In genomic region chr9:32384002-32384363, GRCh38 we compare ENCODE assay signal across 8 cellular contexts. TPM values are rescaled to one million over a fixed set of nuclear protein-coding genes. Genes with fewer than 3 reads are reported as not detected.
DNase-seq lines count a peak whose midpoint lies in the region; ATAC-seq, FAIRE-seq and TF ChIP-seq lines count a peak whose summit lies in the region.

No MANE protein-coding gene starts in this region.

- peak overlapping the region; percentile 39 for H3K18ac ChIP-seq in mesendoderm (ENCODE audit: low read length)

- H3K4ac ChIP-seq in mesendoderm (ENCODE audit: low read depth, low read length): no peak overlapping the region

- POLR2A ChIA-PET in K562 (lab: Yijun Ruan, JAX): interaction anchor here (0.6 to 1.7 kb wide), 3 partner anchors 106 to 196 kb away, joined by 3 to 7 read pairs (median 5); no protein-coding TSS in a partner anchor

- 2% methylated on average over 10 of the region's 13 CpGs for WGBS in K562 (ENCODE audit: insufficient coverage, low coverage, missing lambda C conversion rate)
- no CpG with 5 or more reads among the region's 13 CpGs for WGBS in mesendoderm (ENCODE audit: extremely low coverage, insufficient coverage, low lambda C conversion rate)

- H2BK5ac ChIP-seq in mesendoderm (ENCODE audit: low read length): no peak overlapping the region

- no peaks in the 10 kb centered on the region for H4K20me1 ChIP-seq in K562 (replicated peaks; ENCODE audit: control insufficient read depth, insufficient read depth, low read length)

- H3K9me3 ChIP-seq in cardiac muscle cell (ENCODE audit: low read depth) (no peaks in the 10 kb centered on the region), K562 (replicated peaks; ENCODE audit: control insufficient read depth, insufficient read depth, low read depth, low read length) (no peaks in the 10 kb centered on the region)

- FAIRE-seq in K562 (lab: Jason Lieb, UNC): no peak
- FAIRE-seq in RCC 7860 (lab: Jason Lieb, UNC): no peak

- no peak for TF ChIP-seq CTCF in cardiac muscle cell (IDR thresholded peaks at IDR 0.05; ENCODE audit: low read depth, low read length)
- no peak for TF ChIP-seq CTCF in K562 (IDR thresholded peaks at IDR 0.05 in 2 of 3, conservative IDR thresholded peaks at IDR 0.05 in 1 of 3; ENCODE audit: insufficient read depth in 2 of 3, low read depth in 1 of 3, low read length in 3 of 3)

- peak overlapping the region; percentile 83 for H3K56ac ChIP-seq in mesendoderm (ENCODE audit: low read length)

- ATAC-seq in K562: no peak
- ATAC-seq in GM19395 (IDR thresholded peaks at IDR 0.05; ENCODE audit: unreplicated experiment): no peak
- no peak for ATAC-seq in HG02763 (IDR thresholded peaks at IDR 0.05; ENCODE audit: unreplicated experiment)

- H3K4me3 ChIP-seq in cardiac muscle cell (peak overlapping the region; percentile 76), K562 (peak overlapping the region; percentile 84), mesendoderm (ENCODE audit: low read length) (peak overlapping the region; percentile 39)

- no peak overlapping the region for H4K8ac ChIP-seq in mesendoderm (ENCODE audit: low read depth, low read length)

- no peak overlapping the region for H4K5ac ChIP-seq in mesendoderm (ENCODE audit: low read length)

- TF ChIP-seq EP300 in K562 (IDR thresholded peaks at IDR 0.05; ENCODE audit: low read length): no peak

- H3K79me2 ChIP-seq in K562 (ENCODE audit: control insufficient read depth, insufficient read depth, low read length) (peaks cover 19% of the 10 kb centered on the region; the same call in 2 of the 3 replicates), mesendoderm (ENCODE audit: control insufficient read depth, insufficient read depth, low read length) (peaks cover 4% of the 10 kb centered on the region)

- H3K36me3 ChIP-seq in cardiac muscle cell: no peaks in the 10 kb centered on the region
- H3K36me3 ChIP-seq in K562 (ENCODE audit: control insufficient read depth, insufficient read depth, low read length): peaks cover 2% of the 10 kb centered on the region; the same call in 1 of the 3 replicates
- no peaks in the 10 kb centered on the region for H3K36me3 ChIP-seq in mesendoderm (ENCODE audit: control insufficient read depth, insufficient read depth, low read length)

- intact Hi-C loops in cardiac septum (cut with DNase I) (loop anchor here (5.0 to 10.0 kb wide), 4 partner anchors 81 to 641 kb away; partner anchors contain the start of genes DNAJA1, NDUFB6 and RIGI), K562 (cut with micrococcal nuclease) (loop anchor here (2.0 kb wide), 1 partner anchor 47 kb away; no protein-coding TSS in a partner anchor)

- H3K27me3 ChIP-seq in cardiac muscle cell (peaks cover 39% of the 10 kb centered on the region), K562 (ENCODE audit: control insufficient read depth in 2 of 2, insufficient read depth in 2 of 2, low read length in 2 of 2) (no peaks in the 10 kb centered on the region), mesendoderm (ENCODE audit: insufficient read depth, low read length, poor library complexity) (no peaks in the 10 kb centered on the region)

- no peak overlapping the region for H3K27ac ChIP-seq in cardiac muscle cell
- H3K27ac ChIP-seq in K562 (ENCODE audit: extremely low read depth, low read depth, low read length): no peak overlapping the region
- no peak overlapping the region for H3K27ac ChIP-seq in mesendoderm (ENCODE audit: low read depth, low read length)

- peaks cover 5% of the 10 kb centered on the region for H3K79me1 ChIP-seq in mesendoderm (ENCODE audit: low read length)

- in situ Hi-C loops in K562 (cut with MboI): loop anchor here (5.0 to 25.0 kb wide), 3 partner anchors 193 to 853 kb away; partner anchors contain the start of gene SPINK4

- H3K9ac ChIP-seq in K562 (ENCODE audit: insufficient read depth in 1 of 2, low read depth in 2 of 2, low read length in 2 of 2) (peak overlapping the region; percentile 63 to 89), mesendoderm (ENCODE audit: low read length) (peak overlapping the region; percentile 72)

- TF ChIP-seq POLR2A in K562 (conservative IDR thresholded peaks at IDR 0.05): no peak

- H3K4me1 ChIP-seq in cardiac muscle cell (ENCODE audit: low read depth) (peaks cover 5% of the 10 kb centered on the region), K562 (replicated peaks in 1 of 2; ENCODE audit: control insufficient read depth in 2 of 2, insufficient read depth in 2 of 2, low read length in 2 of 2) (peaks cover 0 to 4% of the 10 kb centered on the region in 2 experiments; a peak in 3 of 5 replicates), mesendoderm (ENCODE audit: control insufficient read depth, low read depth, low read length) (peaks cover 2% of the 10 kb centered on the region)

- TF ChIP-seq RAD21 in K562 (CRISPR knock-in tag; conservative IDR thresholded peaks at IDR 0.05 in 1 of 2, IDR thresholded peaks at IDR 0.05 in 1 of 2): no peak

- no peak overlapping the region for H2AK5ac ChIP-seq in mesendoderm (ENCODE audit: low read length)

- H2AFZ ChIP-seq in K562 (ENCODE audit: low read depth, low read length): peak overlapping the region; percentile 94

- no TSS peak for BruUV-seq in K562 (replicated peaks; lab: Mats Ljungman, UMichigan)

- H2BK120ac ChIP-seq in mesendoderm (ENCODE audit: low read depth, low read length): no peak overlapping the region

- H3K4me2 ChIP-seq in K562 (ENCODE audit: insufficient read depth, low read length): peak overlapping the region; percentile 90
- peak overlapping the region; percentile 53 for H3K4me2 ChIP-seq in mesendoderm (ENCODE audit: low read length)

- no peak overlapping the region for H3K23ac ChIP-seq in mesendoderm (ENCODE audit: low read length)

- CTCF ChIA-PET in K562 (lab: Yijun Ruan, JAX; ENCODE audit: low intra/inter-chr PET ratio): interaction anchor here (0.7 kb wide), 1 partner anchor 189 kb away, joined by 5 read pairs; the partner anchor contains the start of gene NDUFB6

- no peak overlapping the region for H2BK15ac ChIP-seq in mesendoderm (replicated peaks; ENCODE audit: low read depth)

- H3K9me1 ChIP-seq in K562 (ENCODE audit: control insufficient read depth, insufficient read depth, low read length): no peaks in the 10 kb centered on the region

- DNase-seq in cardiac muscle cell (ENCODE audit: low read depth in 1 of 2, low spot score in 1 of 2) (no peak), cardiac septum (ENCODE audit: low spot score) (no peak), K562 (ENCODE audit: extremely low read depth in 1 of 4, low spot score in 3 of 4) (no peak), mesendoderm (no peak), RCC 7860 (ENCODE audit: low spot score) (no peak), AG20443 (ENCODE audit: low spot score) (no peak)

TF ChIP-seq in K562, 482 proteins besides CTCF, POLR2A, EP300 and RAD21:
- TF ChIP-seq ARID1B (IDR thresholded peaks at IDR 0.05): no peak
- TF ChIP-seq KLF16 (IDR thresholded peaks at IDR 0.05): no peak
- TF ChIP-seq SRF (CRISPR knock-in tag; IDR thresholded peaks at IDR 0.05): no peak
- no peak for TF ChIP-seq ATF7 (IDR thresholded peaks at IDR 0.05)
- no peak for TF ChIP-seq XRCC5 (IDR thresholded peaks at IDR 0.05; ENCODE audit: low read depth, low read length)
- TF ChIP-seq ZNF696 (CRISPR knock-in tag; conservative IDR thresholded peaks at IDR 0.05): no peak

RNA-seq across cellular contexts. Expression of gene ACO1, which starts 0.5 kb away (rescaled TPM):
- total RNA-seq in cardiac muscle cell: 42.1 and 42.9 TPM in 2 replicates
- 51.5 and 56.8 TPM in 2 replicates for polyA plus RNA-seq in cardiac muscle cell
- 51.5 TPM for total RNA-seq in cardiac septum
- total RNA-seq in K562 (2011; cell fraction: chromatin; rRNA removed; ENCODE audit: low replicate concordance): 9.4 and 10.8 TPM in 2 replicates
- 4.8 and 5.4 TPM in 2 replicates for total RNA-seq in K562 (2011; cell fraction: nucleolus; rRNA removed)
- 6.2 and 8.3 TPM in 2 replicates for total RNA-seq in K562 (2011; cell fraction: nucleoplasm; rRNA removed)
- 14.3 and 16.6 TPM in 2 replicates for total RNA-seq in K562 (2014; rRNA removed)
- 19.6 and 21.1 TPM in 2 replicates for total RNA-seq in K562 (2014; rRNA removed; fragmentation: Illumina TruSeq; extraction: Trizol)
- 16.2 and 16.9 TPM in 2 replicates for total RNA-seq in K562 (2015; rRNA removed; fragmentation: Illumina TruSeq; extraction: Trizol)
- total RNA-seq in K562 (2021): 20.4 and 22.3 TPM in 2 replicates
- polyA plus RNA-seq in K562 (2011; rRNA removed): 25.5 and 29.7 TPM in 2 replicates
- polyA plus RNA-seq in K562 (2011; cell fraction: cytosol; rRNA removed): 17.7 and 23.5 TPM in 2 replicates
- 9.3 and 13.1 TPM in 2 replicates for polyA plus RNA-seq in K562 (2011; cell fraction: nucleus; rRNA removed)
- 15.9 and 16.2 TPM in 2 replicates for polyA plus RNA-seq in K562 (2012)
- 19.1 and 22.6 TPM in 2 replicates for polyA plus RNA-seq in K562 (2014; fragmentation: Illumina TruSeq; extraction: Trizol)
- polyA plus RNA-seq in K562 (2014; fragmentation: Nextera tagmentation; extraction: Ambion mirVana): 1 to 10 TPM in 1 of 2 experiments, under 1 TPM in 1; 0.96 to 3.0 TPM
- polyA plus RNA-seq in K562 (2014; rRNA removed): 11.8 and 14.0 TPM in 2 replicates
- polyA minus RNA-seq in K562 (2011; rRNA and poly(A)+ RNA removed): 47.9 and 52.7 TPM in 2 replicates
- polyA minus RNA-seq in K562 (2011; cell fraction: cytosol; rRNA and poly(A)+ RNA removed): 15.9 and 19.4 TPM in 2 replicates
- polyA minus RNA-seq in K562 (2011; cell fraction: nucleus; rRNA and poly(A)+ RNA removed): 3.0 and 5.9 TPM in 2 replicates
- polyA plus RNA-seq in mesendoderm (2013, experiment 1 of 2): 23.5 TPM
- polyA plus RNA-seq in mesendoderm (2013, experiment 2 of 2): 23.6 TPM
